Comparison of ENCODE assay signal across 9 cellular contexts in the genomic region with DNA sequence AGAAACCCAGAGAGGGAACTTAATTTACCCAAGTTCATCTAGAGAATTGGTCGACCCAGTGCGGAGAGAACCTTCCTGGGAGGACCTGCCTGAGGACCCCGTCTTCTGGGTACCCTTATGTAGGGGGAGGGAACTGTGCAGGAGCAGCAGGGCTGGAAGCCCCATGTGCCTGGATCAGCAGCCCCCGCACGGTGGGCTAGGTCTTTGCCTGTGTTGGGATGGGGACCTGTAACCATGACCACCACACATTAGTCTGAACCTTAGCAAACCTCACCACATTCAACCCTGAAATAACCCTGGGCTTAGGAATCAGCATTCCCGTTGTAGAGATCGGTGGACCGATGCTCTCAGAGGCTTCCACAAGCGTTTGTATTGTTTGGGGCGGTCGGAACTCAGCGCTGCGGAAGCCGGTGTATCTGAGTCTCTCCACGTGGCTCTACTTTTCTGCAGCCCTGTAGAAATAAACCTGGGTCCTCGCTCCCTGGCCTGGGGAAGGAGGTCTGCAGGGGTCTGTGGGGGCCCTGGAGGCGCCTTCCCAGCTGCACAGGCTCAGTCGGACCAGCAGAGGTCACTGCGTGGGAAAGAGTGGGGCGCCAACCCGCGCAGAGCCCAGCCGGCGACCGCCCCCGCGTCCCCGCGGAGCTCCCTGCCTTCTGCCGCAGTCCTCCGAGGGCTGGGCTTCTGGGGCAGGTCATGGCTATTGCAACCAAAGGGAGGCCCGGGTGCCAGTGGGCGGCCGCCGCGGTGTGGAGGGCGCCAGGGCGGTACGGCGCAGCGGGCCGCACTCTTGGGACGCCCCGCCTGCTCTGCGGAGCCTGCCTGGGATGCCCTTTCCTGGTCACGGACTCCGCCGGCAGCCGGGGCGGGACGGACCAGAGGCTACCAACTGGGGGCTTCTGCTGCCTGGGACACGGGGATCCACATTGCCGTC. TPM values are rescaled to one million over a fixed set of nuclear protein-coding genes. Genes with fewer than 3 reads are reported as not detected.
A peak's percentile ranks its signal among the peaks of the same experiment; 100 is the strongest.
DNase-seq lines count a peak whose midpoint lies in the region; ATAC-seq, FAIRE-seq and TF ChIP-seq lines count a peak whose summit lies in the region.
"Had no signal": no experiment of that assay in that cellular context is flagged by ENCODE, and none has a peak within 500 bp of the region (broad histone marks: within the 10 kb centered on the region; RNA-seq: fewer than 3 reads in every experiment).

No MANE protein-coding gene starts in this region.

- H3K9me3 ChIP-seq in Panc1 (ENCODE audit: control insufficient read depth, insufficient read depth, low read depth, low read length), result no peaks in the 10 kb centered on the region
- no peaks in the 10 kb centered on the region for H3K9me3 ChIP-seq in heart right ventricle

- peak; percentile 42 for FAIRE-seq in urothelium cell line (lab: Jason Lieb, UNC)
- FAIRE-seq: colon had no signal

- peak overlapping the region; percentile 64 for H3K4me3 Mint-ChIP-seq in activated naive CD8-positive, alpha-beta T cell

- POLR2A ChIA-PET in Panc1 (lab: Charles Lee), result no interaction called here

- CTCF ChIA-PET in Panc1 (lab: Charles Lee), result interaction anchor here (0.9 to 1.1 kb wide), 2 partner anchors 39 to 62 kb away, joined by 4 to 5 read pairs; no protein-coding TSS in a partner anchor

- no peaks in the 10 kb centered on the region for H3K36me3 Mint-ChIP-seq in activated naive CD8-positive, alpha-beta T cell

- H3K4me1 ChIP-seq in Panc1 (ENCODE audit: control insufficient read depth, insufficient read depth, low read length) (no peaks in the 10 kb centered on the region), heart right ventricle (peaks cover 0 to 24% (median 12%) of the 10 kb centered on the region in 9 donors)

- in situ Hi-C loops in Panc1 (cut with HindIII; ENCODE audit: low pct_unique_long_range_greater_than_20kb, low sequenced_read_pairs), result no loop called here

- DNase-seq in Panc1 (ENCODE audit: low read depth, low spot score), result no peak
- peak; percentile 44 to 65 for DNase-seq in heart right ventricle
- peak; percentile 73 for DNase-seq in putamen (ENCODE audit: low spot score)
- peak; percentile 79 for DNase-seq in urothelium cell line (ENCODE audit: low spot score)
- DNase-seq in NCI-H2081 treated with DMSO at 0.1 percent for 48 hours (lab: John Stamatoyannopoulos, UW), result no peak

- no peak overlapping the region for H3K27ac ChIP-seq in Panc1 (ENCODE audit: low read length)
- peak overlapping the region in 3 of 10 donors; percentile 2 to 56 (median 23) for H3K27ac ChIP-seq in heart right ventricle

- intact Hi-C loops in Panc1 (cut with micrococcal nuclease; ENCODE audit: unreplicated experiment) (loop anchor here (5.0 kb wide), 1 partner anchor 62 kb away; no protein-coding TSS in a partner anchor), heart right ventricle (cut with DNase I) (loop anchor here (1.0 to 10.0 kb wide), 9 partner anchors 52 to 230 kb away; partner anchors contain the start of gene KCNA2 (in 1 of the 10))

- peaks cover 21% of the 10 kb centered on the region for H3K27me3 Mint-ChIP-seq in activated naive CD8-positive, alpha-beta T cell

- TF ChIP-seq CTCF in GM12872 (IDR thresholded peaks at IDR 0.05; ENCODE audit: insufficient read depth, low read depth, low read length) (peak; percentile 66), Panc1 (IDR thresholded peaks at IDR 0.05) (peak; percentile 79), heart right ventricle (IDR thresholded peaks at IDR 0.05) (peak; percentile 44 to 89 (median 79))

- BruUV-seq in Panc1 (replicated peaks; lab: Mats Ljungman, UMichigan), result no TSS peak

- ATAC-seq in Panc1, result peak; percentile 89
- ATAC-seq in heart right ventricle, result peak; percentile 81 to 93 (median 84)
- ATAC-seq in GM21576 (IDR thresholded peaks at IDR 0.05; ENCODE audit: unreplicated experiment), result no peak

- H3K4me3 ChIP-seq in Panc1 (ENCODE audit: low read depth in 2 of 2, low read length in 2 of 2) (peak overlapping the region; percentile 6 to 26; a peak in 2 of 4 replicates), heart right ventricle (peak overlapping the region in 9 of 10 donors; percentile 12 to 55 (median 52))

- WGBS in heart right ventricle, 2 donors, result 9% methylated on average over 53 of the region's 53 CpGs

- H3K4me1 Mint-ChIP-seq in activated naive CD8-positive, alpha-beta T cell (ENCODE audit: low read depth), result peaks cover 3% of the 10 kb centered on the region

- peaks cover 5% of the 10 kb centered on the region; the same call in 1 of the 2 replicates for H3K27me3 ChIP-seq in Panc1 (ENCODE audit: control insufficient read depth, insufficient read depth, low read length)
- peaks cover 0 to 69% (median 43%) of the 10 kb centered on the region in 7 donors for H3K27me3 ChIP-seq in heart right ventricle

- no peaks in the 10 kb centered on the region for H3K9me3 Mint-ChIP-seq in activated naive CD8-positive, alpha-beta T cell (ENCODE audit: low read depth)

- no peaks in the 10 kb centered on the region for H3K36me3 ChIP-seq in Panc1 (ENCODE audit: control insufficient read depth, insufficient read depth, low read length)
- H3K36me3 ChIP-seq in heart right ventricle, result no peaks in the 10 kb centered on the region

- H3K27ac Mint-ChIP-seq in activated naive CD8-positive, alpha-beta T cell, result no peak overlapping the region

RNA-seq across cellular contexts. Expression of gene KCNA10, which starts 36.2 kb away (rescaled TPM):
- total RNA-seq in Panc1 (2021; ENCODE audit: unreplicated experiment) (not detected), heart right ventricle (not detected)
- not detected for polyA plus RNA-seq in Panc1 (2012; ENCODE audit: insufficient read length)
- not detected for polyA plus RNA-seq in heart right ventricle

RNA-seq across cellular contexts. Expression of gene KCNA2, which starts 51.0 kb away (rescaled TPM):
- total RNA-seq in Panc1 (2021; ENCODE audit: unreplicated experiment) (1.1 TPM), heart right ventricle (1 to 10 TPM in 3 of 10 donors, under 1 TPM in 7; 0.47 to 1.6 (median 0.80) TPM)
- 0.47 TPM for polyA plus RNA-seq in Panc1 (2012; ENCODE audit: insufficient read length)
- polyA plus RNA-seq in heart right ventricle, result under 1 TPM; 0.04 to 0.29 TPM

Comparison
In these comparisons a context has a peak if more than half of its experiments do, and no peak if none do; other contexts are left out.
1. DNase-seq: peak in heart right ventricle (2 of 2), putamen (single experiment) and urothelium cell line (single experiment); none in Panc1 (single experiment) and NCI-H2081 treated with DMSO at 0.1 percent for 48 hours (single experiment).
2. Peak in every context shown above with its lines, with median percentiles within 50 percentile points of each other: CTCF ChIP-seq.